ENCODE assay signal across 9 cellular contexts in genomic region chr18:24270358-24270936, GRCh38.
DNase-seq lines count a peak whose midpoint lies in the region; FAIRE-seq and TF ChIP-seq lines count a peak whose summit lies in the region.
"Had no signal": no experiment of that assay in that cellular context is flagged by ENCODE, and none has a peak within 500 bp of the region (broad histone marks: within the 10 kb centered on the region; RNA-seq: fewer than 3 reads in every experiment).

No MANE protein-coding gene starts in this region.

- peak overlapping the region; percentile 58 to 91 (median 74) for H3K4me3 ChIP-seq in mammary epithelial cell (replicated peaks in 1 of 3; ENCODE audit: insufficient read depth in 1 of 3, low read depth in 2 of 3, low read length in 3 of 3)
- H3K4me3 ChIP-seq in kidney (ENCODE audit: low read length in 2 of 2) = peak overlapping the region; percentile 81 to 88
- H3K4me3 ChIP-seq in small intestine (ENCODE audit: low read depth in 1 of 2, low read length in 2 of 2) = peak overlapping the region in 1 of 2 donors; percentile 68

- H3K27me3 ChIP-seq in mammary epithelial cell (ENCODE audit: insufficient read depth, low read length) (no peaks in the 10 kb centered on the region), small intestine (ENCODE audit: control insufficient read depth in 2 of 2, insufficient read depth in 2 of 2, low read length in 2 of 2) (no peaks in the 10 kb centered on the region)

- no peaks in the 10 kb centered on the region for H3K9me3 ChIP-seq in mammary epithelial cell (replicated peaks; ENCODE audit: insufficient read depth, low read length)
- no peaks in the 10 kb centered on the region for H3K9me3 ChIP-seq in kidney (ENCODE audit: control insufficient read depth in 1 of 2, low read length in 2 of 2)
- H3K9me3 ChIP-seq in small intestine (ENCODE audit: control insufficient read depth, low read depth) = no peaks in the 10 kb centered on the region

- DNase-seq in HFFc6 (no peak), mammary epithelial cell (no peak), kidney (no peak), small intestine (peak; percentile 14), NOMO-1 treated with DMSO at 0.1 percent for 48 hours (lab: John Stamatoyannopoulos, UW; ENCODE audit: unreplicated experiment) (no peak), GM12891 (ENCODE audit: insufficient read length, low spot score) (no peak)
- DNase-seq in central memory CD4-positive, alpha-beta T cell = no peak
- DNase-seq in activated CD4-positive, alpha-beta T cell treated with anti-CD3 and anti-CD28 coated beads, Interleukin-2, amount 10 ng/mL, durations not matched to agents 24 days and 14 days = no peak
- DNase-seq: NCI-H1048 had no signal

- H3K4me3 Mint-ChIP-seq in HFFc6 = peak overlapping the region; percentile 89
- no peak overlapping the region for H3K4me3 Mint-ChIP-seq in activated CD4-positive, alpha-beta T cell treated with anti-CD3 and anti-CD28 coated beads, Interleukin-2, amount 10 ng/mL, durations not matched to agents 24 days and 14 days

- TF ChIP-seq POLR2A in GM12891 (IDR thresholded peaks at IDR 0.05; ENCODE audit: low read depth, low read length) = no peak

- peak overlapping the region; percentile 89 for H2AFZ ChIP-seq in mammary epithelial cell (ENCODE audit: low read depth, low read length)

- TSS peak; percentile 22 for BruUV-seq in mammary epithelial cell (replicated peaks; lab: Mats Ljungman, UMichigan)

- 0% methylated on average over 4 of the region's 4 CpGs for WGBS in mammary epithelial cell (ENCODE audit: low coverage, missing lambda C conversion rate)
- WGBS in small intestine, 3 donors = 17 to 36% (median 34%) methylated on average over 4 of the region's 4 CpGs

- H3K36me3 ChIP-seq in mammary epithelial cell (ENCODE audit: insufficient read depth, low read length) (no peaks in the 10 kb centered on the region), kidney (ENCODE audit: control insufficient read depth in 1 of 2, insufficient read depth in 2 of 2, low read length in 2 of 2) (no peaks in the 10 kb centered on the region), small intestine (ENCODE audit: control insufficient read depth in 2 of 2, insufficient read depth in 2 of 2, low read length in 2 of 2) (no peaks in the 10 kb centered on the region)

- H3K9ac ChIP-seq in mammary epithelial cell (ENCODE audit: insufficient read depth, low read length) (peak overlapping the region; percentile 66), kidney (ENCODE audit: low read length in 2 of 2) (peak overlapping the region in 1 of 2 donors; percentile 96)

- no peaks in the 10 kb centered on the region for H3K36me3 Mint-ChIP-seq in HFFc6 (ENCODE audit: low read depth)
- H3K36me3 Mint-ChIP-seq in activated CD4-positive, alpha-beta T cell treated with anti-CD3 and anti-CD28 coated beads, Interleukin-2, amount 10 ng/mL, durations not matched to agents 24 days and 14 days (ENCODE audit: low read depth) = no peaks in the 10 kb centered on the region

- TF ChIP-seq CTCF in HFFc6 (IDR thresholded peaks at IDR 0.05) (no peak), mammary epithelial cell (conservative IDR thresholded peaks at IDR 0.05 in 1 of 2, IDR thresholded peaks at IDR 0.05 in 1 of 2; ENCODE audit: extremely low read depth in 1 of 2, insufficient read depth in 1 of 2, low read depth in 1 of 2, low read length in 2 of 2) (no peak), kidney (IDR thresholded peaks at IDR 0.05; ENCODE audit: borderline replicate concordance, extremely low read depth, insufficient read depth) (no peak)

- H3K4me1 ChIP-seq in mammary epithelial cell (ENCODE audit: insufficient read depth, low read length) = peaks cover 17% of the 10 kb centered on the region
- peaks cover 3 to 14% of the 10 kb centered on the region in 2 donors for H3K4me1 ChIP-seq in kidney (ENCODE audit: control insufficient read depth in 1 of 2, insufficient read depth in 1 of 2, low read depth in 1 of 2, low read length in 2 of 2)
- no peaks in the 10 kb centered on the region for H3K4me1 ChIP-seq in small intestine (ENCODE audit: control insufficient read depth in 2 of 2, insufficient read depth in 1 of 2, low read depth in 1 of 2, low read length in 1 of 2)

- H3K27me3 Mint-ChIP-seq in HFFc6 (ENCODE audit: insufficient read depth) = peaks cover 3% of the 10 kb centered on the region
- peaks cover 61% of the 10 kb centered on the region for H3K27me3 Mint-ChIP-seq in activated CD4-positive, alpha-beta T cell treated with anti-CD3 and anti-CD28 coated beads, Interleukin-2, amount 10 ng/mL, durations not matched to agents 24 days and 14 days

- in situ Hi-C loops in mammary epithelial cell (cut with MboI; ENCODE audit: low sequenced_read_pairs in 2 of 2) = no loop called here

- no peaks in the 10 kb centered on the region for H4K20me1 ChIP-seq in mammary epithelial cell (ENCODE audit: insufficient read depth, low read length)

- FAIRE-seq in kidney (lab: Jason Lieb, UNC) (no peak), small intestine (lab: Jason Lieb, UNC) (no peak), GM12891 (lab: Jason Lieb, UNC) (no peak)

- H3K4me1 Mint-ChIP-seq in HFFc6 (ENCODE audit: low read depth) = peaks cover 42% of the 10 kb centered on the region
- H3K4me1 Mint-ChIP-seq in activated CD4-positive, alpha-beta T cell treated with anti-CD3 and anti-CD28 coated beads, Interleukin-2, amount 10 ng/mL, durations not matched to agents 24 days and 14 days = peaks cover 6% of the 10 kb centered on the region

- H3K4me2 ChIP-seq in mammary epithelial cell (ENCODE audit: insufficient read depth, low read depth, low read length) = peak overlapping the region; percentile 90

- H3K9me3 Mint-ChIP-seq in HFFc6 = no peaks in the 10 kb centered on the region; the same call in 1 of the 2 replicates
- H3K9me3 Mint-ChIP-seq in activated CD4-positive, alpha-beta T cell treated with anti-CD3 and anti-CD28 coated beads, Interleukin-2, amount 10 ng/mL, durations not matched to agents 24 days and 14 days = no peaks in the 10 kb centered on the region

- peak overlapping the region; percentile 72 for H3K27ac Mint-ChIP-seq in HFFc6
- H3K27ac Mint-ChIP-seq in activated CD4-positive, alpha-beta T cell treated with anti-CD3 and anti-CD28 coated beads, Interleukin-2, amount 10 ng/mL, durations not matched to agents 24 days and 14 days = no peak overlapping the region

- CTCF ChIA-PET in mammary epithelial cell (lab: Charles Lee; ENCODE audit: low non-redundant PET) = no interaction called here

- dilution Hi-C loops in mammary epithelial cell (cut with HindIII; ENCODE audit: low sequenced_read_pairs) = no loop called here

- intact Hi-C loops in mammary epithelial cell (cut with micrococcal nuclease) (loop anchor here (5.0 kb wide), 1 partner anchor 133 kb away; the partner anchor contains the start of gene CABYR), kidney (cut with DNase I) (no loop called here)
- intact Hi-C loops in activated CD4-positive, alpha-beta T cell treated with anti-CD3 and anti-CD28 coated beads, Interleukin-2, amount 10 ng/mL, durations not matched to agents 24 days and 14 days (cut with micrococcal nuclease) = no loop called here

- H3K79me2 ChIP-seq in mammary epithelial cell (ENCODE audit: insufficient read depth, low read length) = peaks cover 51% of the 10 kb centered on the region

- H3K27ac ChIP-seq in mammary epithelial cell (ENCODE audit: insufficient read depth, low read depth, low read length) = peak overlapping the region; percentile 67
- H3K27ac ChIP-seq in kidney (ENCODE audit: low read depth in 2 of 2, low read length in 2 of 2) = peak overlapping the region; percentile 93 to 95
- peak overlapping the region in 1 of 2 donors; percentile 91 for H3K27ac ChIP-seq in small intestine (ENCODE audit: low read depth in 1 of 2, low read length in 1 of 2)

TF ChIP-seq in GM12891, 5 proteins besides CTCF, POLR2A, EP300 and RAD21:
- no peak for TF ChIP-seq POU2F2 (IDR thresholded peaks at IDR 0.05; ENCODE audit: low read depth, low read length)
- no peak for TF ChIP-seq PAX5 (IDR thresholded peaks at IDR 0.05; ENCODE audit: insufficient read depth, low read length, severe bottlenecking)
- no peak for TF ChIP-seq TAF1 (IDR thresholded peaks at IDR 0.05; ENCODE audit: low read depth, low read length)
- no peak for TF ChIP-seq SPI1 (IDR thresholded peaks at IDR 0.05; ENCODE audit: low read depth, low read length)
- TF ChIP-seq POLR2AphosphoS5 (IDR thresholded peaks at IDR 0.05; ENCODE audit: low read depth, low read length) = no peak
